ENCODE assay signal across 11 cellular contexts in the genomic region with DNA sequence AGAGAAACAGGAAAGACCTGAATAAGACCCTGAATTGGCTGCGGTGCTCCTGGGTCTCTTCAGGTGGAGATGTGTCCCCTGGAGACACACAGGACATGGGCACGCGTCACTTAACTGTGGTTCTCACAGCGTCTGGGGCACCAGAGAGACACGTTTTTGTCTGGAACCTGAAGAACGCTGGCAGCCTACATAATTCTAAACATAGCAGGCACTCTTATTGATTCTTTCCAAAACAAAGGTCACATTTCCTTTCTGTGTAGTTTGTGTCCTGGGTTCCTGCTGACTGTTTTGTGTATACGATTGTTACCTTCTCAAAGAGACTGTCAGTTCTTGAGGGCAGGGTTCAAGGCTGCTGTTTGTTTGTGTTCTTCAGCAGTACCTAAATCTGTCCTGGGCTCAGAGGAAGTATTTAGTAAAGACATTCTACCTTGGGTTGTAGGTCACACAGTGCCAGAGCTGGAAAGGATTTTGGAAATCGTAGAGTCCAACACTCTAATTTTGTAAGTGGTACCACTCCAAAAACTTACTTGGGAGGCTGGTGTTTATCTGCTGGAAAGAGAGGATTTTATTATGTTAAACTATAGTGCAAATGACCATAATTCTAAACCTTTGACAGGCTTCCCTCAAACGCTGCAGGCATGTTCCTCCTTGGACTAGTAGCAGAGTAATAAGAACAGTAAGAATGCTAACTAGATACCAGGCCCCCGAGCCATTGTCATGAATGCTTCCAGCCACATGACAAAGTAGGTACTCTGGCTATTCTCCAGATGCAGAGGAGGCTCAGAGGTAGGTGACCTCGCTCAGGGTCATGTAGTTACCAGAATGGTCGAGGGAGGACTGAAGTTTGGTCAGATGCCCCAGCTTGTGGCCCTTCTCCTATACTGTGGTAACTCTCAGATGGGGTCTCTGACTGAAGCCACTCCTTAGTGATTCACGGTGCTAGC.
DNase-seq lines count a peak whose midpoint lies in the region; ATAC-seq and TF ChIP-seq lines count a peak whose summit lies in the region.
"Had no signal": no experiment of that assay in that cellular context is flagged by ENCODE, and none has a peak within 500 bp of the region (broad histone marks: within the 10 kb centered on the region; RNA-seq: fewer than 3 reads in every experiment).

No MANE protein-coding gene starts in this region.

- CTCF ChIA-PET in activated naive CD4-positive, alpha-beta T cell treated with anti-CD3 and anti-CD28 coated beads, Interleukin-2, amount 10 ng/mL, durations not matched to agents 7 days and 5 days (lab: Charles Lee), result interaction anchor here (1.2 to 1.5 kb wide), 2 partner anchors 20 to 163 kb away, joined by 3 to 4 read pairs; no protein-coding TSS in a partner anchor

- 81 to 94% methylated on average over 7 to 10 of the region's 13 CpGs for whole genome bisulfite sequencing in mesodermal cell (ENCODE audit: insufficient coverage in 2 of 2), 2 experiments
- 40 to 58% methylated on average over 3 to 13 of the region's 13 CpGs for WGBS in transverse colon (ENCODE audit: low coverage in 1 of 2), 2 donors

- TF ChIP-seq EP300 in transverse colon (IDR thresholded peaks at IDR 0.05; ENCODE audit: low read depth), result no peak

- H3K4me3 Mint-ChIP-seq in activated naive CD4-positive, alpha-beta T cell treated with anti-CD3 and anti-CD28 coated beads, Interleukin-2, amount 10 ng/mL, durations not matched to agents 7 days and 5 days, result peak overlapping the region; percentile 29
- H3K4me3 Mint-ChIP-seq in chondrocyte (ENCODE audit: unreplicated experiment) (no peak overlapping the region), glutamatergic neuron (ENCODE audit: unreplicated experiment) (no peak overlapping the region)
- H3K4me3 Mint-ChIP-seq: B cell, endodermal cell had no signal

- H3K36me3 ChIP-seq in mesodermal cell (ENCODE audit: control insufficient read depth, insufficient read depth, low read length) (peaks cover 21% of the 10 kb centered on the region), transverse colon (no peaks in the 10 kb centered on the region)

- in situ Hi-C loops in transverse colon (cut with MboI; ENCODE audit: low pct_ligation_motif_present in 1 of 4, low pct_unique_long_range_greater_than_20kb in 1 of 4, low sequenced_read_pairs in 3 of 4), result no loop called here

- H3K4me1 ChIP-seq in mesodermal cell (ENCODE audit: control insufficient read depth, insufficient read depth, low read length, poor library complexity, severe bottlenecking) (peaks cover 13% of the 10 kb centered on the region), transverse colon (peaks cover 26 to 82% (median 47%) of the 10 kb centered on the region in 4 donors)

- no peak for TF ChIP-seq POLR2A in transverse colon (IDR thresholded peaks at IDR 0.05)

- DNase-seq in activated naive CD4-positive, alpha-beta T cell treated with anti-CD3 and anti-CD28 coated beads, Interleukin-2, amount 10 ng/mL, durations not matched to agents 7 days and 5 days, result peak; percentile 60
- DNase-seq in activated naive CD4-positive, alpha-beta T cell treated with anti-CD3 and anti-CD28 coated beads, Interleukin-2, amount 50 U/mL, for 16 hours, result no peak
- no peak for DNase-seq in chondrocyte (ENCODE audit: low spot score)
- DNase-seq in transverse colon, result no peak
- no peak for DNase-seq in glutamatergic neuron
- no peak for DNase-seq in dorsolateral prefrontal cortex
- DNase-seq: endodermal cell, NCI-H2171 had no signal

- peak overlapping the region; percentile 23 for H3K27ac ChIP-seq in mesodermal cell (ENCODE audit: low read depth, low read length, severe bottlenecking)
- peak overlapping the region; percentile 57 to 63 (median 59) for H3K27ac ChIP-seq in transverse colon
- H3K27ac ChIP-seq in dorsolateral prefrontal cortex, result peak overlapping the region in 20 of 59 donors; percentile 3 to 64 (median 38)

- TF ChIP-seq CTCF in chondrocyte (IDR thresholded peaks at IDR 0.05) (no peak), transverse colon (IDR thresholded peaks at IDR 0.05) (no peak), glutamatergic neuron (IDR thresholded peaks at IDR 0.05; ENCODE audit: partially characterized antibody, unreplicated experiment) (no peak), dorsolateral prefrontal cortex (IDR thresholded peaks at IDR 0.05 in 54 of 56, conservative IDR thresholded peaks at IDR 0.05 in 2 of 56; ENCODE audit: low read depth in 1 of 56, partially characterized antibody in 56 of 56) (no peak)

- ATAC-seq in HG03439 (IDR thresholded peaks at IDR 0.05; ENCODE audit: unreplicated experiment), result no peak

- H3K4me1 Mint-ChIP-seq in activated naive CD4-positive, alpha-beta T cell treated with anti-CD3 and anti-CD28 coated beads, Interleukin-2, amount 10 ng/mL, durations not matched to agents 7 days and 5 days, result peaks cover 95% of the 10 kb centered on the region
- H3K4me1 Mint-ChIP-seq in chondrocyte (ENCODE audit: low read depth) (peaks cover 89% of the 10 kb centered on the region), glutamatergic neuron (ENCODE audit: low read depth, unreplicated experiment) (no peaks in the 10 kb centered on the region)

- H3K27me3 ChIP-seq in transverse colon (no peaks in the 10 kb centered on the region), dorsolateral prefrontal cortex (no peaks in the 10 kb centered on the region)

- peak overlapping the region; percentile 86 for H3K27ac Mint-ChIP-seq in activated naive CD4-positive, alpha-beta T cell treated with anti-CD3 and anti-CD28 coated beads, Interleukin-2, amount 10 ng/mL, durations not matched to agents 7 days and 5 days
- peak overlapping the region; percentile 89 for H3K27ac Mint-ChIP-seq in chondrocyte (ENCODE audit: unreplicated experiment)
- H3K27ac Mint-ChIP-seq in glutamatergic neuron (ENCODE audit: unreplicated experiment), result no peak overlapping the region
- H3K27ac Mint-ChIP-seq: B cell, endodermal cell had no signal

- intact Hi-C loops in transverse colon (cut with DNase I; ENCODE audit: low total_unique reads) (no loop called here), dorsolateral prefrontal cortex (cut with DNase I) (no loop called here)

- H3K4me3 ChIP-seq in mesodermal cell (ENCODE audit: extremely low read depth, insufficient read depth, low read length, poor library complexity, severe bottlenecking), result no peak overlapping the region
- no peak overlapping the region for H3K4me3 ChIP-seq in transverse colon
- no peak overlapping the region for H3K4me3 ChIP-seq in dorsolateral prefrontal cortex

- peaks cover 55% of the 10 kb centered on the region for H3K36me3 Mint-ChIP-seq in activated naive CD4-positive, alpha-beta T cell treated with anti-CD3 and anti-CD28 coated beads, Interleukin-2, amount 10 ng/mL, durations not matched to agents 7 days and 5 days
- H3K36me3 Mint-ChIP-seq in chondrocyte (ENCODE audit: low read depth) (peaks cover 3% of the 10 kb centered on the region), glutamatergic neuron (ENCODE audit: unreplicated experiment) (peaks cover 4% of the 10 kb centered on the region)

- H3K27me3 Mint-ChIP-seq in activated naive CD4-positive, alpha-beta T cell treated with anti-CD3 and anti-CD28 coated beads, Interleukin-2, amount 10 ng/mL, durations not matched to agents 7 days and 5 days, result peaks cover 6% of the 10 kb centered on the region
- H3K27me3 Mint-ChIP-seq in chondrocyte (ENCODE audit: low read depth) (no peaks in the 10 kb centered on the region), glutamatergic neuron (ENCODE audit: unreplicated experiment) (no peaks in the 10 kb centered on the region)
- H3K27me3 Mint-ChIP-seq: B cell had no signal

- H3K9me3 Mint-ChIP-seq in activated naive CD4-positive, alpha-beta T cell treated with anti-CD3 and anti-CD28 coated beads, Interleukin-2, amount 10 ng/mL, durations not matched to agents 7 days and 5 days, result no peaks in the 10 kb centered on the region
- H3K9me3 Mint-ChIP-seq in chondrocyte (ENCODE audit: low read depth) (no peaks in the 10 kb centered on the region), glutamatergic neuron (ENCODE audit: unreplicated experiment) (no peaks in the 10 kb centered on the region)
- H3K9me3 Mint-ChIP-seq: endodermal cell had no signal

- H3K9me3 ChIP-seq in mesodermal cell (ENCODE audit: control insufficient read depth, low read length) (no peaks in the 10 kb centered on the region), transverse colon (no peaks in the 10 kb centered on the region)
